Comparison of ENCODE assay signal across 1 cellular context in the genomic region with DNA sequence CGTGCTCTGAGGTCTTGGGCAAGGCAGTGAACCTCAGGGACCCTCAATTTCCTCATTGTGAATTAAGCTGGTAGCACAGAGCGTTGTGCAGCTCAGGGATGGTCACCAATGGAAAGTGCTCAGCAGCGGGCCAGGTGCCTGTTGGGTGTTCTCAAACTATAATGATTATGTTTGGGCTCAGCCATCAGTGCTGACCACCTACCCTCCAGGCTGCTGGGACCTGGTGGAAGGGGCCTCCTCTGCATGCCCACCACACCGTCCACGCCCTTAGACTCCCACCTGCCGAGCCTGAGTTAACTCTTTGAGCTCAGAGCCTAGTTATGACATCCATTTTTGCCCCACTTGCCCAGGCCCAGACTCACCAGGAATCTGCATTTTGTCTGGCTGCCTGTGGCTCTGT.
TF ChIP-seq lines count a peak whose summit lies in the region.

No MANE protein-coding gene starts in this region.

TF ChIP-seq in GM23338, 12 proteins besides CTCF, POLR2A, EP300 and RAD21 (continued from another document):
- no peak for TF ChIP-seq ZNF462 (CRISPR knock-in tag; IDR thresholded peaks at IDR 0.05)
- TF ChIP-seq ETS1 (IDR thresholded peaks at IDR 0.05), result no peak
- no peak for TF ChIP-seq CREB1 (CRISPR knock-in tag; IDR thresholded peaks at IDR 0.05; ENCODE audit: low read depth)
- no peak for TF ChIP-seq ZNF331 (CRISPR knock-in tag; IDR thresholded peaks at IDR 0.05; ENCODE audit: low read depth)
